28 cellular contexts compared by ENCODE assay signal in genomic region chr15:76986743-76987142, GRCh38. TPM values are rescaled to one million over a fixed set of nuclear protein-coding genes. Genes with fewer than 3 reads are reported as not detected.
DNase-seq lines count a peak whose midpoint lies in the region; ATAC-seq and TF ChIP-seq lines count a peak whose summit lies in the region.
"Had no signal": no experiment of that assay in that cellular context is flagged by ENCODE, and none has a peak within 500 bp of the region (broad histone marks: within the 10 kb centered on the region; RNA-seq: fewer than 3 reads in every experiment).

No MANE protein-coding gene starts in this region.

- TF ChIP-seq POLR2A in testis (IDR thresholded peaks at IDR 0.05): no peak

- peak; percentile 75 for DNase-seq in activated CD4-positive, alpha-beta T cell treated with anti-CD3 and anti-CD28 coated beads, Interleukin-2, amount 10 ng/mL, durations not matched to agents 24 days and 14 days
- no peak for DNase-seq in activated CD4-positive, alpha-beta T cell treated with anti-CD3 and anti-CD28 coated beads, Interleukin-2, amount 50 U/mL, for 4 hours
- no peak for DNase-seq in CD4-positive, alpha-beta T cell
- DNase-seq in activated CD4-positive, alpha-beta memory T cell treated with anti-CD3 and anti-CD28 coated beads for 36 hours: peak; percentile 43
- DNase-seq in coronary artery (ENCODE audit: low spot score) (peak; percentile 38), MG63 (no peak), testis (no peak), NCI-H146 treated with DMSO at 0.1 percent for 48 hours (lab: John Stamatoyannopoulos, UW; ENCODE audit: unreplicated experiment) (no peak)
- DNase-seq: activated effector memory CD4-positive, alpha-beta T cell treated with Interleukin-2 at 50 U/mL for 16 hours; amniotic stem cell; Calu3; heart right ventricle; left colon; mesendoderm; naive B cell; NCI-H1048; NCI-H1930; NCI-H446; OCI-M1; SHP77 treated with DMSO at 0.1 percent for 48 hours; stimulated activated CD4-positive, alpha-beta T cell treated with anti-CD3 and anti-CD28 coated beads, Interleukin-12 subunit alpha, Interleukin-12 subunit beta, amount 100 ng/mL, for 4 hours; substantia nigra had no signal

- no peak overlapping the region for H3K4me3 Mint-ChIP-seq in activated CD4-positive, alpha-beta T cell treated with anti-CD3 and anti-CD28 coated beads, Interleukin-2, amount 10 ng/mL, durations not matched to agents 24 days and 14 days
- H3K4me3 Mint-ChIP-seq in CD4-positive, alpha-beta T cell: no peak overlapping the region
- no peak overlapping the region for H3K4me3 Mint-ChIP-seq in activated CD4-positive, alpha-beta memory T cell treated with anti-CD3 and anti-CD28 coated beads for 36 hours
- H3K4me3 Mint-ChIP-seq: naive B cell had no signal

- CTCF ChIA-PET in CD4-positive, alpha-beta T cell (lab: Charles Lee): interaction anchor here (1.5 to 1.9 kb wide), 2 partner anchors 13 to 39 kb away, joined by 3 to 6 read pairs; no protein-coding TSS in a partner anchor
- CTCF ChIA-PET in activated CD4-positive, alpha-beta memory T cell treated with anti-CD3 and anti-CD28 coated beads for 36 hours (lab: Charles Lee): interaction anchor here (0.7 to 4.3 kb wide), 10 partner anchors 10 to 83 kb away, joined by 3 to 30 read pairs (median 4); no protein-coding TSS in a partner anchor

- H3K4me1 ChIP-seq in testis: no peaks in the 10 kb centered on the region

- no peak overlapping the region for H3K27ac ChIP-seq in CD4-positive, alpha-beta T cell (ENCODE audit: low read depth, low read length)
- H3K27ac ChIP-seq in coronary artery: no peak overlapping the region
- H3K27ac ChIP-seq in testis: no peak overlapping the region
- H3K27ac ChIP-seq: dorsolateral prefrontal cortex, heart right ventricle, right atrium auricular region had no signal

- H3K4me3 ChIP-seq in coronary artery (no peak overlapping the region), MG63 (no peak overlapping the region), testis (no peak overlapping the region)
- H3K4me3 ChIP-seq: dorsolateral prefrontal cortex, heart right ventricle, right atrium auricular region had no signal

- POLR2A ChIA-PET in CD4-positive, alpha-beta T cell (lab: Charles Lee): interaction anchor here (1.5 to 1.7 kb wide), 2 partner anchors 9 to 10 kb away, joined by 4 to 5 read pairs; partner anchors contain the start of gene PSTPIP1
- POLR2A ChIA-PET in activated CD4-positive, alpha-beta memory T cell treated with anti-CD3 and anti-CD28 coated beads for 36 hours (lab: Charles Lee): interaction anchor here (2.2 to 3.1 kb wide), 3 partner anchors 11 to 35 kb away, joined by 11 to 34 read pairs (median 12); no protein-coding TSS in a partner anchor

- no peaks in the 10 kb centered on the region for H3K9me3 ChIP-seq in CD4-positive, alpha-beta T cell (ENCODE audit: control insufficient read depth, low read length)
- H3K9me3 ChIP-seq in MG63: no peaks in the 10 kb centered on the region
- no peaks in the 10 kb centered on the region for H3K9me3 ChIP-seq in testis
- H3K9me3 ChIP-seq: heart right ventricle, right atrium auricular region had no signal

- 85 to 100% methylated on average over 3 of the region's 3 CpGs for WGBS in testis, 2 donors

- H3K36me3 ChIP-seq in MG63 (no peaks in the 10 kb centered on the region), testis (ENCODE audit: low read depth, missing control alignments) (no peaks in the 10 kb centered on the region)
- H3K36me3 ChIP-seq: heart right ventricle, right atrium auricular region had no signal

- peaks cover 56% of the 10 kb centered on the region for H3K4me1 Mint-ChIP-seq in activated CD4-positive, alpha-beta T cell treated with anti-CD3 and anti-CD28 coated beads, Interleukin-2, amount 10 ng/mL, durations not matched to agents 24 days and 14 days
- peaks cover 21% of the 10 kb centered on the region for H3K4me1 Mint-ChIP-seq in CD4-positive, alpha-beta T cell (ENCODE audit: low read depth)
- H3K4me1 Mint-ChIP-seq in activated CD4-positive, alpha-beta memory T cell treated with anti-CD3 and anti-CD28 coated beads for 36 hours (ENCODE audit: low read depth): peaks cover 43% of the 10 kb centered on the region

- no peaks in the 10 kb centered on the region for H3K36me3 Mint-ChIP-seq in activated CD4-positive, alpha-beta T cell treated with anti-CD3 and anti-CD28 coated beads, Interleukin-2, amount 10 ng/mL, durations not matched to agents 24 days and 14 days (ENCODE audit: low read depth)
- no peaks in the 10 kb centered on the region for H3K36me3 Mint-ChIP-seq in CD4-positive, alpha-beta T cell (ENCODE audit: low read depth)
- H3K36me3 Mint-ChIP-seq in activated CD4-positive, alpha-beta memory T cell treated with anti-CD3 and anti-CD28 coated beads for 36 hours: no peaks in the 10 kb centered on the region
- H3K36me3 Mint-ChIP-seq: naive B cell had no signal

- no peaks in the 10 kb centered on the region for H3K9me3 Mint-ChIP-seq in activated CD4-positive, alpha-beta T cell treated with anti-CD3 and anti-CD28 coated beads, Interleukin-2, amount 10 ng/mL, durations not matched to agents 24 days and 14 days
- no peaks in the 10 kb centered on the region for H3K9me3 Mint-ChIP-seq in CD4-positive, alpha-beta T cell
- no peaks in the 10 kb centered on the region for H3K9me3 Mint-ChIP-seq in activated CD4-positive, alpha-beta memory T cell treated with anti-CD3 and anti-CD28 coated beads for 36 hours
- H3K9me3 Mint-ChIP-seq: naive B cell had no signal

- intact Hi-C loops in activated CD4-positive, alpha-beta T cell treated with anti-CD3 and anti-CD28 coated beads, Interleukin-2, amount 10 ng/mL, durations not matched to agents 24 days and 14 days (cut with micrococcal nuclease): loop anchor here (5.0 kb wide), 2 partner anchors 84 to 201 kb away; no protein-coding TSS in a partner anchor
- intact Hi-C loops in CD4-positive, alpha-beta T cell (cut with DNase I, micrococcal nuclease): no loop called here
- intact Hi-C loops in activated CD4-positive, alpha-beta memory T cell treated with anti-CD3 and anti-CD28 coated beads for 36 hours (cut with micrococcal nuclease): no loop called here
- intact Hi-C loops in testis (cut with DNase I; ENCODE audit: low total_unique reads): no loop called here

- H3K27ac Mint-ChIP-seq in activated CD4-positive, alpha-beta T cell treated with anti-CD3 and anti-CD28 coated beads, Interleukin-2, amount 10 ng/mL, durations not matched to agents 24 days and 14 days: peak overlapping the region; percentile 100
- no peak overlapping the region for H3K27ac Mint-ChIP-seq in CD4-positive, alpha-beta T cell
- peak overlapping the region; percentile 100 for H3K27ac Mint-ChIP-seq in activated CD4-positive, alpha-beta memory T cell treated with anti-CD3 and anti-CD28 coated beads for 36 hours
- H3K27ac Mint-ChIP-seq: naive B cell had no signal

- no peaks in the 10 kb centered on the region for H3K27me3 Mint-ChIP-seq in activated CD4-positive, alpha-beta T cell treated with anti-CD3 and anti-CD28 coated beads, Interleukin-2, amount 10 ng/mL, durations not matched to agents 24 days and 14 days
- no peaks in the 10 kb centered on the region for H3K27me3 Mint-ChIP-seq in CD4-positive, alpha-beta T cell
- no peaks in the 10 kb centered on the region for H3K27me3 Mint-ChIP-seq in activated CD4-positive, alpha-beta memory T cell treated with anti-CD3 and anti-CD28 coated beads for 36 hours

- no peaks in the 10 kb centered on the region for H3K27me3 ChIP-seq in CD4-positive, alpha-beta T cell (ENCODE audit: control insufficient read depth, insufficient read depth, low read length)
- H3K27me3 ChIP-seq in MG63 (no peaks in the 10 kb centered on the region), testis (no peaks in the 10 kb centered on the region)
- H3K27me3 ChIP-seq: dorsolateral prefrontal cortex, heart right ventricle, right atrium auricular region had no signal

- ATAC-seq in CD4-positive, alpha-beta T cell (ENCODE audit: poor library complexity): peak; percentile 55
- ATAC-seq: heart right ventricle, left colon had no signal

- TF ChIP-seq CTCF in CD4-positive, alpha-beta T cell (IDR thresholded peaks at IDR 0.05): no peak
- TF ChIP-seq CTCF in coronary artery (IDR thresholded peaks at IDR 0.05): no peak
- TF ChIP-seq CTCF in testis (IDR thresholded peaks at IDR 0.05): no peak

RNA-seq across cellular contexts. Expression of gene PSTPIP1, which starts 8.2 kb away (rescaled TPM):
- 182 and 186 TPM in 2 replicates for total RNA-seq in activated CD4-positive, alpha-beta T cell treated with anti-CD3 and anti-CD28 coated beads, Interleukin-2, amount 10 ng/mL, durations not matched to agents 24 days and 14 days
- total RNA-seq in CD4-positive, alpha-beta T cell: 10 to 100 TPM; 79.4 to 82.7 TPM
- 100 to 1,000 TPM; 155 to 164 TPM for total RNA-seq in activated CD4-positive, alpha-beta memory T cell treated with anti-CD3 and anti-CD28 coated beads for 36 hours
- not detected in 2 replicates for total RNA-seq in MG63 (2014; rRNA removed; shearing (Covaris generic); ENCODE audit: low replicate concordance)
- total RNA-seq in testis: 1 to 10 TPM; 5.0 to 8.6 TPM
- 7.9 TPM for polyA plus RNA-seq in testis (ENCODE audit: insufficient read depth, low read depth, low replicate concordance)
- total RNA-seq: bronchial epithelial cell, Calu3, epithelial cell of proximal tubule, fibroblast of villous mesenchyme, osteoblast had no signal

RNA-seq across cellular contexts. Expression of gene RCN2, which starts 55.2 kb away (rescaled TPM):
- total RNA-seq in activated CD4-positive, alpha-beta T cell treated with anti-CD3 and anti-CD28 coated beads, Interleukin-2, amount 10 ng/mL, durations not matched to agents 24 days and 14 days: 35.1 and 40.5 TPM in 2 replicates
- total RNA-seq in CD4-positive, alpha-beta T cell: 10 to 100 TPM; 18.1 to 19.1 TPM
- 10 to 100 TPM; 27.0 to 27.6 TPM for total RNA-seq in activated CD4-positive, alpha-beta memory T cell treated with anti-CD3 and anti-CD28 coated beads for 36 hours
- 141 and 212 TPM in 2 replicates for total RNA-seq in MG63 (2014; rRNA removed; shearing (Covaris generic); ENCODE audit: low replicate concordance)
- 10 to 100 TPM; 61.1 to 78.3 TPM for total RNA-seq in testis
- 164 TPM for polyA plus RNA-seq in testis (ENCODE audit: insufficient read depth, low read depth, low replicate concordance)

Comparison
In these comparisons a context has a peak if more than half of its experiments do, and no peak if none do; other contexts are left out.
1. DNase-seq: peak in activated CD4-positive, alpha-beta T cell treated with anti-CD3 and anti-CD28 coated beads, Interleukin-2, amount 10 ng/mL, durations not matched to agents 24 days and 14 days (single experiment), activated CD4-positive, alpha-beta memory T cell treated with anti-CD3 and anti-CD28 coated beads for 36 hours (single experiment) and coronary artery (single experiment); none in activated CD4-positive, alpha-beta T cell treated with anti-CD3 and anti-CD28 coated beads, Interleukin-2, amount 50 U/mL, for 4 hours (0 of 2), CD4-positive, alpha-beta T cell (0 of 10), MG63 (single experiment), testis (single experiment) and NCI-H146 treated with DMSO at 0.1 percent for 48 hours (single experiment).
2. RNA of gene PSTPIP1, which starts 8.2 kb away (total RNA-seq): 182 to 186 TPM in activated CD4-positive, alpha-beta T cell treated with anti-CD3 and anti-CD28 coated beads, Interleukin-2, amount 10 ng/mL, durations not matched to agents 24 days and 14 days, 155 to 164 TPM in activated CD4-positive, alpha-beta memory T cell treated with anti-CD3 and anti-CD28 coated beads for 36 hours and 79.4 to 82.7 TPM in CD4-positive, alpha-beta T cell; 5.0 to 8.6 TPM in testis and not detected in MG63; every median in the first group is over 4 times any median in the second.